Comparison of ENCODE assay signal across 19 cellular contexts in genomic region chr1:3275471-3276340, GRCh38.
DNase-seq lines count a peak whose midpoint lies in the region; ATAC-seq and TF ChIP-seq lines count a peak whose summit lies in the region.
"Had no signal": no experiment of that assay in that cellular context is flagged by ENCODE, and none has a peak within 500 bp of the region (broad histone marks: within the 10 kb centered on the region; RNA-seq: fewer than 3 reads in every experiment).

No MANE protein-coding gene starts in this region.

- H3K79me2 ChIP-seq in neural progenitor cell (ENCODE audit: low read depth): no peaks in the 10 kb centered on the region

- no peaks in the 10 kb centered on the region for H3K9me3 ChIP-seq in endodermal cell (ENCODE audit: control insufficient read depth, low read length)
- H3K9me3 ChIP-seq in neural progenitor cell (ENCODE audit: low read depth): no peaks in the 10 kb centered on the region
- no peaks in the 10 kb centered on the region for H3K9me3 ChIP-seq in CD8-positive, alpha-beta T cell (ENCODE audit: low read length)
- H3K9me3 ChIP-seq in uterus: no peaks in the 10 kb centered on the region
- no peaks in the 10 kb centered on the region for H3K9me3 ChIP-seq in transverse colon
- H3K9me3 ChIP-seq: Peyer's patch had no signal

- no peaks in the 10 kb centered on the region for H3K9me3 Mint-ChIP-seq in endodermal cell
- no peaks in the 10 kb centered on the region for H3K9me3 Mint-ChIP-seq in neural progenitor cell
- H3K9me3 Mint-ChIP-seq in CD8-positive, alpha-beta T cell: no peaks in the 10 kb centered on the region
- H3K9me3 Mint-ChIP-seq: activated B cell treated with CpG ODN at 0.5 μM for 24 hours; CD4-positive, alpha-beta memory T cell had no signal

- H3K27ac ChIP-seq in endodermal cell (ENCODE audit: low read depth, low read length) (peak overlapping the region; percentile 24), neural progenitor cell (no peak overlapping the region), uterus (no peak overlapping the region), transverse colon (no peak overlapping the region)
- H3K27ac ChIP-seq in CD8-positive, alpha-beta T cell (ENCODE audit: low read depth, low read length): no peak overlapping the region
- H3K27ac ChIP-seq: epithelial cell of prostate, Peyer's patch had no signal

- intact Hi-C loops in Right ventricle myocardium superior (cut with DNase I) (loop anchor here (10.0 kb wide), 1 partner anchor 261 kb away; no protein-coding TSS in a partner anchor), cardiac septum (cut with DNase I) (no loop called here), uterus (cut with DNase I; ENCODE audit: low total_unique reads) (no loop called here), transverse colon (cut with DNase I; ENCODE audit: low total_unique reads) (loop anchor here (10.0 kb wide), 1 partner anchor 221 kb away; no protein-coding TSS in a partner anchor)
- intact Hi-C loops in CD8-positive, alpha-beta T cell (cut with DNase I, micrococcal nuclease): no loop called here

- H3K4me3 Mint-ChIP-seq in endodermal cell (no peak overlapping the region), neural progenitor cell (no peak overlapping the region)
- no peak overlapping the region for H3K4me3 Mint-ChIP-seq in CD8-positive, alpha-beta T cell
- H3K4me3 Mint-ChIP-seq: activated B cell treated with CpG ODN at 0.5 μM for 24 hours; CD4-positive, alpha-beta memory T cell had no signal

- H3K27me3 ChIP-seq in endodermal cell (ENCODE audit: control insufficient read depth, insufficient read depth, low read length, poor library complexity, severe bottlenecking): no peaks in the 10 kb centered on the region
- H3K27me3 ChIP-seq in neural progenitor cell: no peaks in the 10 kb centered on the region
- H3K27me3 ChIP-seq in CD8-positive, alpha-beta T cell (ENCODE audit: insufficient read depth, low read length): no peaks in the 10 kb centered on the region
- H3K27me3 ChIP-seq in uterus: no peaks in the 10 kb centered on the region
- peaks cover under 1% of the 10 kb centered on the region for H3K27me3 ChIP-seq in transverse colon
- H3K27me3 ChIP-seq: Peyer's patch had no signal

- TF ChIP-seq CTCF in endodermal cell (conservative IDR thresholded peaks at IDR 0.05) (no peak), neural progenitor cell (IDR thresholded peaks at IDR 0.05) (no peak), uterus (IDR thresholded peaks at IDR 0.05) (no peak), transverse colon (IDR thresholded peaks at IDR 0.05) (no peak)
- TF ChIP-seq CTCF in CD8-positive, alpha-beta T cell (IDR thresholded peaks at IDR 0.05): no peak

- H3F3A ChIP-seq in neural progenitor cell (ENCODE audit: low read depth): no peaks in the 10 kb centered on the region

- POLR2A ChIA-PET in CD8-positive, alpha-beta T cell (lab: Charles Lee): no interaction called here

- no peaks in the 10 kb centered on the region for H3K4me1 Mint-ChIP-seq in endodermal cell
- H3K4me1 Mint-ChIP-seq in neural progenitor cell: peaks cover 33% of the 10 kb centered on the region
- no peaks in the 10 kb centered on the region for H3K4me1 Mint-ChIP-seq in CD8-positive, alpha-beta T cell (ENCODE audit: low read depth)
- H3K4me1 Mint-ChIP-seq: activated B cell treated with CpG ODN at 0.5 μM for 24 hours; CD4-positive, alpha-beta memory T cell had no signal

- TF ChIP-seq POLR2A in uterus (IDR thresholded peaks at IDR 0.05) (no peak), transverse colon (IDR thresholded peaks at IDR 0.05) (no peak)

- no peaks in the 10 kb centered on the region for H4K20me1 ChIP-seq in neural progenitor cell (ENCODE audit: low read depth)

- no peak overlapping the region for H3K27ac Mint-ChIP-seq in endodermal cell
- peak overlapping the region; percentile 53 for H3K27ac Mint-ChIP-seq in neural progenitor cell
- no peak overlapping the region for H3K27ac Mint-ChIP-seq in CD8-positive, alpha-beta T cell
- H3K27ac Mint-ChIP-seq: activated B cell treated with CpG ODN at 0.5 μM for 24 hours had no signal

- CTCF ChIA-PET in CD8-positive, alpha-beta T cell (lab: Charles Lee): no interaction called here

- no peak overlapping the region for H3K4me2 ChIP-seq in neural progenitor cell

- H3K4me3 ChIP-seq in endodermal cell (ENCODE audit: low read length) (no peak overlapping the region), neural progenitor cell (no peak overlapping the region), uterus (no peak overlapping the region), transverse colon (no peak overlapping the region)
- H3K4me3 ChIP-seq in CD8-positive, alpha-beta T cell (ENCODE audit: low read depth, low read length): no peak overlapping the region
- H3K4me3 ChIP-seq: Peyer's patch had no signal

- H3K9ac ChIP-seq in endodermal cell (ENCODE audit: extremely low read depth, low read length, poor library complexity, severe bottlenecking) (no peak overlapping the region), neural progenitor cell (no peak overlapping the region)

- H3K27me3 Mint-ChIP-seq in endodermal cell (ENCODE audit: insufficient read depth) (no peaks in the 10 kb centered on the region), neural progenitor cell (ENCODE audit: insufficient read depth, low read depth) (peaks cover 2% of the 10 kb centered on the region)
- no peaks in the 10 kb centered on the region for H3K27me3 Mint-ChIP-seq in CD8-positive, alpha-beta T cell (ENCODE audit: low read depth)
- H3K27me3 Mint-ChIP-seq: activated B cell treated with CpG ODN at 0.5 μM for 24 hours had no signal

- DNase-seq in Right ventricle myocardium superior (peak; percentile 62), cardiac septum (ENCODE audit: low spot score) (no peak), endodermal cell (no peak), neural progenitor cell (ENCODE audit: low spot score) (no peak), uterus (no peak), transverse colon (no peak)
- no peak for DNase-seq in CD8-positive, alpha-beta T cell
- no peak for DNase-seq in activated CD4-positive, alpha-beta T cell treated with anti-CD3 and anti-CD28 coated beads for 1 hour
- DNase-seq: activated B cell treated with CpG ODN at 0.5 μM for 24 hours; activated CD8-positive, alpha-beta memory T cell treated with anti-CD3 and anti-CD28 coated beads for 24 hours; CD4-positive, alpha-beta memory T cell; cortex of kidney; glutamatergic neuron; NCI-H1092; NCI-H2107; NCI-H748 treated with DMSO at 0.1 percent for 48 hours; Peyer's patch; retina had no signal

- H3K36me3 Mint-ChIP-seq in endodermal cell (ENCODE audit: low read depth) (no peaks in the 10 kb centered on the region), neural progenitor cell (no peaks in the 10 kb centered on the region)
- H3K36me3 Mint-ChIP-seq in CD8-positive, alpha-beta T cell: no peaks in the 10 kb centered on the region
- H3K36me3 Mint-ChIP-seq: CD4-positive, alpha-beta memory T cell had no signal

- 91 to 95% methylated on average over 21 to 37 of the region's 37 CpGs for WGBS in endodermal cell (ENCODE audit: insufficient coverage in 1 of 2, insufficient read length in 1 of 2), 2 experiments
- WGBS in transverse colon (ENCODE audit: low coverage in 1 of 2), 2 donors: 83% methylated on average over 33 of the region's 37 CpGs; no CpG with 5 or more reads in 1 of the 2 donors

- ATAC-seq in Right ventricle myocardium superior (ENCODE audit: poor library complexity): peak; percentile 80
- no peak for ATAC-seq in CD8-positive, alpha-beta T cell

- no peaks in the 10 kb centered on the region for H3K4me1 ChIP-seq in endodermal cell (ENCODE audit: control insufficient read depth, insufficient read depth, low read length)
- peaks cover 4% of the 10 kb centered on the region for H3K4me1 ChIP-seq in neural progenitor cell
- H3K4me1 ChIP-seq in CD8-positive, alpha-beta T cell (ENCODE audit: insufficient read depth, low read length): no peaks in the 10 kb centered on the region
- H3K4me1 ChIP-seq in uterus: no peaks in the 10 kb centered on the region
- H3K4me1 ChIP-seq in transverse colon: no peaks in the 10 kb centered on the region
- H3K4me1 ChIP-seq: Peyer's patch had no signal

- H3K36me3 ChIP-seq in endodermal cell (ENCODE audit: control insufficient read depth, insufficient read depth, low read length): no peaks in the 10 kb centered on the region
- no peaks in the 10 kb centered on the region for H3K36me3 ChIP-seq in neural progenitor cell
- no peaks in the 10 kb centered on the region for H3K36me3 ChIP-seq in CD8-positive, alpha-beta T cell (ENCODE audit: insufficient read depth, low read length)
- H3K36me3 ChIP-seq in uterus: no peaks in the 10 kb centered on the region
- H3K36me3 ChIP-seq in transverse colon: no peaks in the 10 kb centered on the region
- H3K36me3 ChIP-seq: Peyer's patch had no signal

- in situ Hi-C loops in transverse colon (cut with MboI; ENCODE audit: low pct_ligation_motif_present in 1 of 4, low pct_unique_long_range_greater_than_20kb in 1 of 4, low sequenced_read_pairs in 3 of 4): no loop called here

- H2AFZ ChIP-seq in neural progenitor cell (replicated peaks): no peak overlapping the region

- no peak for TF ChIP-seq EP300 in transverse colon (IDR thresholded peaks at IDR 0.05; ENCODE audit: low read depth)

Comparison
In these comparisons a context has a peak if more than half of its experiments do, and no peak if none do; other contexts are left out.
1. intact Hi-C loops: an anchor here in Right ventricle myocardium superior (10.0 kb wide) and transverse colon (10.0 kb wide); none called in cardiac septum, CD8-positive, alpha-beta T cell and uterus.